ENCODE assay signal across 23 cellular contexts in the genomic region with DNA sequence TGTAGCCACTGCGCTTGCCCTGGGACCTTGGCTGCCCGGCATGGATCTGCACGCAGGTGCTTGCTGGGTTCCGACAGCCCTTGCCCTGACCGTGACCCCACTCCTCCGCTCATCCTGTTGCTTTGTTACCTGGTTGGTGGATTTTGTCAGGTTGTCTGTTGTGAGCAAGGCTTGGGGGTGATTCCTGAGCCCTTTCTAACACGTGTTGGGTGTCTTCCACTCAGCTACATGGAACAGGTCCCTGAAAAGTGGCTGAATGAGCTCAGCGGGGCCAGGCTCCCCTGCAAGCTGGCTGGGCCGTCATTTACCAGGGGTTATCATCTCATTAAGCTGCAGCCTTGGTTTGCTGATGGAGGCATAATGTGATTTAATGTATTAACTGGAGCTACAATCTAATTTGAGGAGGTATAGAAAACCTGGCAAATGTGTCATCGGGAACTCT. TPM values are rescaled to one million over a fixed set of nuclear protein-coding genes. Genes with fewer than 3 reads are reported as not detected.
DNase-seq lines count a peak whose midpoint lies in the region; ATAC-seq and TF ChIP-seq lines count a peak whose summit lies in the region.
"Had no signal": no experiment of that assay in that cellular context is flagged by ENCODE, and none has a peak within 500 bp of the region (broad histone marks: within the 10 kb centered on the region; RNA-seq: fewer than 3 reads in every experiment).

No MANE protein-coding gene starts in this region.

- H3K9me3 ChIP-seq in BE2C: no peaks in the 10 kb centered on the region
- H3K9me3 ChIP-seq in SK-N-SH: no peaks in the 10 kb centered on the region
- no peaks in the 10 kb centered on the region for H3K9me3 ChIP-seq in lower lobe of right lung
- H3K9me3 ChIP-seq in sigmoid colon: no peaks in the 10 kb centered on the region
- no peaks in the 10 kb centered on the region for H3K9me3 ChIP-seq in body of pancreas
- H3K9me3 ChIP-seq: SJCRH30 had no signal

- no peak overlapping the region for H2AFZ ChIP-seq in SK-N-SH (ENCODE audit: low read depth)

- H4K20me1 ChIP-seq in SK-N-SH (ENCODE audit: insufficient read depth): no peaks in the 10 kb centered on the region

- no peaks in the 10 kb centered on the region for H3K36me3 Mint-ChIP-seq in activated CD4-positive, alpha-beta T cell treated with anti-CD3 and anti-CD28 coated beads, Interleukin-2, amount 10 ng/mL, durations not matched to agents 24 days and 14 days (ENCODE audit: low read depth)
- H3K36me3 Mint-ChIP-seq: activated naive CD4-positive, alpha-beta T cell treated with anti-CD3 and anti-CD28 coated beads, Interleukin-2, amount 50 U/mL, for 72 hours; naive B cell had no signal

- H3K4me1 ChIP-seq in BE2C: peaks cover 45% of the 10 kb centered on the region
- H3K4me1 ChIP-seq in SK-N-SH (ENCODE audit: control insufficient read depth in 1 of 2, insufficient read depth in 2 of 2, low read depth in 1 of 2, low read length in 1 of 2): peaks cover 0 to 63% of the 10 kb centered on the region in 2 experiments; a peak in 1 of 4 replicates
- peaks cover 11% of the 10 kb centered on the region for H3K4me1 ChIP-seq in lower lobe of right lung
- peaks cover 0 to 76% (median 70%) of the 10 kb centered on the region in 4 donors for H3K4me1 ChIP-seq in sigmoid colon
- H3K4me1 ChIP-seq in body of pancreas: peaks cover 34% of the 10 kb centered on the region
- H3K4me1 ChIP-seq: SJCRH30 had no signal

- intact Hi-C loops in lower lobe of right lung (cut with DNase I): no loop called here
- intact Hi-C loops in sigmoid colon (cut with DNase I): loop anchor here (10.0 kb wide), 1 partner anchor 189 kb away; no protein-coding TSS in a partner anchor
- intact Hi-C loops in activated CD4-positive, alpha-beta T cell treated with anti-CD3 and anti-CD28 coated beads, Interleukin-2, amount 10 ng/mL, durations not matched to agents 24 days and 14 days (cut with micrococcal nuclease): no loop called here
- intact Hi-C loops in body of pancreas (cut with DNase I): no loop called here

- no peak overlapping the region for H3K4me2 ChIP-seq in SK-N-SH

- POLR2A ChIA-PET in SK-N-SH (lab: Yijun Ruan, JAX): interaction anchor here (0.8 to 4.9 kb wide), 6 partner anchors 9 to 39 kb away, joined by 3 to 24 read pairs (median 8); no protein-coding TSS in a partner anchor

- TF ChIP-seq POLR2A in sigmoid colon (IDR thresholded peaks at IDR 0.05) (no peak), erythroblast (IDR thresholded peaks at IDR 0.05; ENCODE audit: low read length) (no peak), body of pancreas (IDR thresholded peaks at IDR 0.05) (no peak)

- no peaks in the 10 kb centered on the region for H3K9me2 ChIP-seq in SK-N-SH

- peak; percentile 92 for DNase-seq in BE2C
- DNase-seq in SK-N-SH: peak; percentile 91
- peak; percentile 37 for DNase-seq in lower lobe of right lung
- DNase-seq in sigmoid colon: peak; percentile 67
- no peak for DNase-seq in activated CD4-positive, alpha-beta T cell treated with anti-CD3 and anti-CD28 coated beads, Interleukin-2, amount 10 ng/mL, durations not matched to agents 24 days and 14 days
- DNase-seq in GM10266 (ENCODE audit: extremely low spot score): no peak
- no peak for DNase-seq in erythroblast (lab: John Stamatoyannopoulos, UW)
- no peak for DNase-seq in body of pancreas
- DNase-seq: activated CD8-positive, alpha-beta memory T cell treated with anti-CD3 and anti-CD28 coated beads for 24 hours; activated T-cell treated with anti-CD3 and anti-CD28 coated beads, Interleukin-2, amount 50 U/mL, for 1 hour; COR-L47; DMS79; GF-D8; heart right ventricle; Karpas-422; naive B cell; NCI-H510A; SJCRH30 had no signal

- peak; percentile 41 for TF ChIP-seq RAD21 in SK-N-SH (IDR thresholded peaks at IDR 0.05; ENCODE audit: low read length)

- ATAC-seq in lower lobe of right lung (no peak), body of pancreas (no peak)
- ATAC-seq: activated naive CD4-positive, alpha-beta T cell treated with anti-CD3 and anti-CD28 coated beads, Interleukin-2, amount 50 U/mL, for 72 hours; heart right ventricle; Panc1 had no signal

- 80% methylated on average over 10 of the region's 10 CpGs for WGBS in SK-N-SH (ENCODE audit: low lambda C conversion rate)
- 91 to 97% methylated on average over 10 of the region's 10 CpGs for WGBS in sigmoid colon, 2 donors
- 87 to 93% methylated on average over 5 to 10 of the region's 10 CpGs for WGBS in body of pancreas, 2 donors

- H3K4me3 ChIP-seq in BE2C (ENCODE audit: low read depth, low read length) (no peak overlapping the region), SK-N-SH (ENCODE audit: low read depth in 2 of 2, low read length in 1 of 2) (no peak overlapping the region), lower lobe of right lung (no peak overlapping the region), sigmoid colon (no peak overlapping the region), body of pancreas (no peak overlapping the region)
- H3K4me3 ChIP-seq: dorsolateral prefrontal cortex, heart right ventricle, SJCRH30 had no signal

- H3K27ac Mint-ChIP-seq in activated CD4-positive, alpha-beta T cell treated with anti-CD3 and anti-CD28 coated beads, Interleukin-2, amount 10 ng/mL, durations not matched to agents 24 days and 14 days: no peak overlapping the region
- H3K27ac Mint-ChIP-seq: activated naive CD4-positive, alpha-beta T cell treated with anti-CD3 and anti-CD28 coated beads, Interleukin-2, amount 50 U/mL, for 72 hours; naive B cell had no signal

- no peaks in the 10 kb centered on the region for H3K79me2 ChIP-seq in SK-N-SH (ENCODE audit: insufficient read depth)

- H3K9ac ChIP-seq in SK-N-SH: no peak overlapping the region

- no peak for TF ChIP-seq CTCF in BE2C (IDR thresholded peaks at IDR 0.05; ENCODE audit: low read depth, low read length)
- TF ChIP-seq CTCF in SK-N-SH (IDR thresholded peaks at IDR 0.05): no peak
- no peak for TF ChIP-seq CTCF in lower lobe of right lung (IDR thresholded peaks at IDR 0.05)
- no peak for TF ChIP-seq CTCF in sigmoid colon (IDR thresholded peaks at IDR 0.05)
- TF ChIP-seq CTCF in GM10266 (IDR thresholded peaks at IDR 0.05; ENCODE audit: control insufficient read depth, insufficient read depth, low read depth, missing control alignments): no peak
- no peak for TF ChIP-seq CTCF in body of pancreas (IDR thresholded peaks at IDR 0.05)

- CTCF ChIA-PET in SK-N-SH (lab: Yijun Ruan, JAX): interaction anchor here (0.8 to 7.4 kb wide), 8 partner anchors 8 to 211 kb away, joined by 3 to 58 read pairs (median 8); no protein-coding TSS in a partner anchor

- no peaks in the 10 kb centered on the region for H3F3A ChIP-seq in SK-N-SH (replicated peaks; ENCODE audit: insufficient read depth)

- no peak overlapping the region for H3K4me3 Mint-ChIP-seq in activated CD4-positive, alpha-beta T cell treated with anti-CD3 and anti-CD28 coated beads, Interleukin-2, amount 10 ng/mL, durations not matched to agents 24 days and 14 days
- H3K4me3 Mint-ChIP-seq: central memory CD8-positive, alpha-beta T cell; naive B cell had no signal

- H3K36me3 ChIP-seq in BE2C: 0 out of 2 replicates have a peak, but pooled peaks cover 4% of the 10 kb centered on the region
- peaks cover 0 to 2% of the 10 kb centered on the region in 2 experiments for H3K36me3 ChIP-seq in SK-N-SH (replicated peaks in 1 of 2; ENCODE audit: control insufficient read depth in 1 of 2, insufficient read depth in 2 of 2, low read length in 1 of 2)
- H3K36me3 ChIP-seq in lower lobe of right lung: no peaks in the 10 kb centered on the region
- peaks cover 0 to 21% (median 0%) of the 10 kb centered on the region in 4 donors for H3K36me3 ChIP-seq in sigmoid colon
- H3K36me3 ChIP-seq in body of pancreas (replicated peaks in 1 of 2; ENCODE audit: insufficient read depth in 1 of 2, low read depth in 2 of 2): no peaks in the 10 kb centered on the region
- H3K36me3 ChIP-seq: SJCRH30 had no signal

- no peaks in the 10 kb centered on the region for H3K9me3 Mint-ChIP-seq in activated CD4-positive, alpha-beta T cell treated with anti-CD3 and anti-CD28 coated beads, Interleukin-2, amount 10 ng/mL, durations not matched to agents 24 days and 14 days
- H3K9me3 Mint-ChIP-seq: activated naive CD4-positive, alpha-beta T cell treated with anti-CD3 and anti-CD28 coated beads, Interleukin-2, amount 50 U/mL, for 72 hours; central memory CD8-positive, alpha-beta T cell; naive B cell had no signal

- peaks cover 2% of the 10 kb centered on the region for H3K4me1 Mint-ChIP-seq in activated CD4-positive, alpha-beta T cell treated with anti-CD3 and anti-CD28 coated beads, Interleukin-2, amount 10 ng/mL, durations not matched to agents 24 days and 14 days
- H3K4me1 Mint-ChIP-seq: central memory CD8-positive, alpha-beta T cell; naive B cell had no signal

- TF ChIP-seq EP300 in SK-N-SH (IDR thresholded peaks at IDR 0.05; ENCODE audit: borderline replicate concordance in 1 of 2, low read depth in 1 of 2, low read length in 1 of 2): peak in 1 of 2 experiments; percentile 99; a peak in 2 of 4 replicates
- no peak for TF ChIP-seq EP300 in sigmoid colon (IDR thresholded peaks at IDR 0.05)

- H3K27me3 ChIP-seq in BE2C (no peaks in the 10 kb centered on the region), SK-N-SH (ENCODE audit: insufficient read depth) (no peaks in the 10 kb centered on the region), lower lobe of right lung (ENCODE audit: low read depth) (no peaks in the 10 kb centered on the region), sigmoid colon (no peaks in the 10 kb centered on the region), body of pancreas (no peaks in the 10 kb centered on the region)
- H3K27me3 ChIP-seq: dorsolateral prefrontal cortex, heart right ventricle had no signal

- peak overlapping the region in 1 of 2 experiments; percentile 99; a peak in 2 of 4 replicates for H3K27ac ChIP-seq in SK-N-SH (ENCODE audit: low read depth in 2 of 2, low read length in 1 of 2)
- H3K27ac ChIP-seq in lower lobe of right lung: no peak overlapping the region
- H3K27ac ChIP-seq in sigmoid colon: peak overlapping the region; percentile 91 to 97 (median 96)
- H3K27ac ChIP-seq in body of pancreas: no peak overlapping the region
- H3K27ac ChIP-seq: SJCRH30 had no signal

- H3K27me3 Mint-ChIP-seq in activated CD4-positive, alpha-beta T cell treated with anti-CD3 and anti-CD28 coated beads, Interleukin-2, amount 10 ng/mL, durations not matched to agents 24 days and 14 days: no peaks in the 10 kb centered on the region
- H3K27me3 Mint-ChIP-seq: central memory CD8-positive, alpha-beta T cell; naive B cell had no signal

TF ChIP-seq in SK-N-SH, 30 proteins besides CTCF, POLR2A, EP300 and RAD21 (continues in another document):
- TF ChIP-seq TCF12 (IDR thresholded peaks at IDR 0.05) (peak; percentile 28; the same call in 1 of the 2 replicates), RFX5 (IDR thresholded peaks at IDR 0.05; ENCODE audit: low read length) (0 out of 2 replicates have a peak, but pooled peaks have one; percentile 9)

RNA-seq across cellular contexts. Expression of gene RAMP1, which starts 24.5 kb away (rescaled TPM):
- 63.1 TPM for polyA plus RNA-seq in BE2C (2012; ENCODE audit: insufficient read depth, insufficient read length, low read depth)
- 21.2 and 27.9 TPM in 2 replicates for polyA plus RNA-seq in SK-N-SH (2012; rRNA removed)
- polyA plus RNA-seq in SK-N-SH (2012; cell fraction: cytosol; rRNA removed): 9.2 and 16.3 TPM in 2 replicates
- 6.3 and 8.5 TPM in 2 replicates for polyA plus RNA-seq in SK-N-SH (2012; cell fraction: nucleus; rRNA removed)
- total RNA-seq in lower lobe of right lung: 5.1 TPM
- 100 to 1,000 TPM; 324 to 788 (median 447) TPM for total RNA-seq in sigmoid colon
- polyA plus RNA-seq in sigmoid colon: 10 to 100 TPM in 2 of 3 donors, not detected in 1; 13.2 to 50.1 TPM
- 17.6 TPM in 2 replicates for total RNA-seq in activated CD4-positive, alpha-beta T cell treated with anti-CD3 and anti-CD28 coated beads, Interleukin-2, amount 10 ng/mL, durations not matched to agents 24 days and 14 days
- total RNA-seq in body of pancreas: 10 to 100 TPM; 74.2 to 85.4 TPM
- total RNA-seq: H4, SJCRH30 had no signal

Comparison
In these comparisons a context has a peak if more than half of its experiments do, and no peak if none do; other contexts are left out.
1. DNase-seq: peak in BE2C (single experiment), SK-N-SH (single experiment), lower lobe of right lung (single experiment) and sigmoid colon (single experiment); none in activated CD4-positive, alpha-beta T cell treated with anti-CD3 and anti-CD28 coated beads, Interleukin-2, amount 10 ng/mL, durations not matched to agents 24 days and 14 days (single experiment), GM10266 (single experiment), erythroblast (0 of 2) and body of pancreas (0 of 4).
2. H3K27ac ChIP-seq: peak in sigmoid colon (4 of 4); none in lower lobe of right lung (single experiment) and body of pancreas (0 of 4).